Comparison of ENCODE assay signal across 21 cellular contexts in genomic region chr10:11116817-11117216, GRCh38.
DNase-seq lines count a peak whose midpoint lies in the region; ATAC-seq, FAIRE-seq and TF ChIP-seq lines count a peak whose summit lies in the region.
"Had no signal": no experiment of that assay in that cellular context is flagged by ENCODE, and none has a peak within 500 bp of the region (broad histone marks: within the 10 kb centered on the region; RNA-seq: fewer than 3 reads in every experiment).

No MANE protein-coding gene starts in this region.

- H3K79me2 ChIP-seq in Loucy (ENCODE audit: insufficient read depth, low read length) (0 out of 2 replicates have a peak, but pooled peaks cover 6% of the 10 kb centered on the region), GM12878 (ENCODE audit: control insufficient read depth, insufficient read depth, low read length) (no peaks in the 10 kb centered on the region; the same call in 1 of the 2 replicates)

- FAIRE-seq in GM12878 (lab: Jason Lieb, UNC) = no peak
- FAIRE-seq: A204.1, G401.6, GM12892, GM18507, H54 had no signal

- BruUV-seq in GM12878 (replicated peaks; lab: Mats Ljungman, UMichigan) = no TSS peak

- H3K4me1 ChIP-seq in Loucy (ENCODE audit: insufficient read depth, low read length, poor library complexity, severe bottlenecking) = peaks cover 43% of the 10 kb centered on the region
- H3K4me1 ChIP-seq in GM12878 (ENCODE audit: control insufficient read depth, insufficient read depth, low read length) = no peaks in the 10 kb centered on the region
- H3K4me1 ChIP-seq in right atrium auricular region = peaks cover 0 to 51% of the 10 kb centered on the region in 2 donors
- H3K4me1 ChIP-seq in gastrocnemius medialis = peaks cover 16 to 44% of the 10 kb centered on the region in 2 donors
- H3K4me1 ChIP-seq: BE2C had no signal

- H2AFZ ChIP-seq in Loucy (ENCODE audit: low read length) = no peak overlapping the region
- no peak overlapping the region for H2AFZ ChIP-seq in GM12878 (ENCODE audit: control insufficient read depth, low read depth, low read length)
- H2AFZ ChIP-seq: GM23338 had no signal

- no peaks in the 10 kb centered on the region for H3K36me3 Mint-ChIP-seq in type B pancreatic cell
- H3K36me3 Mint-ChIP-seq: CD4-positive, CD25-positive, alpha-beta regulatory T cell; CD8-positive, alpha-beta memory T cell had no signal

- no peak for TF ChIP-seq RAD21 in GM12878 (IDR thresholded peaks at IDR 0.05; ENCODE audit: insufficient read depth, low read depth, low read length)

- CTCF ChIA-PET in GM12878 (lab: Yijun Ruan, JAX) = no interaction called here

- WGBS in GM12878 (ENCODE audit: insufficient coverage, insufficient replicate concordance, low lambda C conversion rate, missing lambda C conversion rate) = 67% methylated on average over 6 of the region's 6 CpGs

- H3K27me3 ChIP-seq in Loucy (ENCODE audit: insufficient read depth, low read length, poor library complexity, severe bottlenecking) (no peaks in the 10 kb centered on the region), GM12878 (replicated peaks in 1 of 2; ENCODE audit: control insufficient read depth in 2 of 2, insufficient read depth in 2 of 2, low read length in 1 of 2) (no peaks in the 10 kb centered on the region), right atrium auricular region (no peaks in the 10 kb centered on the region), gastrocnemius medialis (no peaks in the 10 kb centered on the region)
- H3K27me3 ChIP-seq: BE2C had no signal

- ATAC-seq in GM12878 (no peak), gastrocnemius medialis (peak; percentile 45 to 71)
- ATAC-seq: GM23338 had no signal

- in situ Hi-C loops in GM12878 (cut with MboI) = loop anchor here (5.0 to 25.0 kb wide), 2 partner anchors 155 to 345 kb away; no protein-coding TSS in a partner anchor
- in situ Hi-C loops in gastrocnemius medialis (cut with MboI; ENCODE audit: low sequenced_read_pairs in 4 of 4) = no loop called here

- no peaks in the 10 kb centered on the region for H3K9me3 ChIP-seq in Loucy (ENCODE audit: insufficient read depth, low read depth, low read length)
- H3K9me3 ChIP-seq in GM12878 (replicated peaks; ENCODE audit: control insufficient read depth, insufficient read depth, low read length) = no peaks in the 10 kb centered on the region; the same call in 2 of the 3 replicates
- no peaks in the 10 kb centered on the region for H3K9me3 ChIP-seq in right atrium auricular region
- H3K9me3 ChIP-seq in gastrocnemius medialis = no peaks in the 10 kb centered on the region
- H3K9me3 ChIP-seq: BE2C had no signal

- H3K9me3 Mint-ChIP-seq in type B pancreatic cell = no peaks in the 10 kb centered on the region
- H3K9me3 Mint-ChIP-seq: CD8-positive, alpha-beta memory T cell; GM23338 had no signal

- H3K4me1 Mint-ChIP-seq in type B pancreatic cell (ENCODE audit: unreplicated experiment) = no peaks in the 10 kb centered on the region

- no peaks in the 10 kb centered on the region for H3F3A ChIP-seq in Loucy (ENCODE audit: low read depth)

- no peak for TF ChIP-seq EP300 in GM12878 (IDR thresholded peaks at IDR 0.05; ENCODE audit: borderline replicate concordance in 1 of 2, control insufficient read depth in 1 of 2, low read depth in 2 of 2, low read length in 2 of 2)

- no peaks in the 10 kb centered on the region for H3K9me2 ChIP-seq in Loucy (replicated peaks; ENCODE audit: low read depth, low read length)

- POLR2A ChIA-PET in GM12878 (lab: Charles Lee) = no interaction called here

- TF ChIP-seq POLR2A in GM12878 (IDR thresholded peaks at IDR 0.05; ENCODE audit: low read depth, low read length) (no peak), gastrocnemius medialis (IDR thresholded peaks at IDR 0.05) (no peak)

- H3K4me3 Mint-ChIP-seq in type B pancreatic cell = no peak overlapping the region
- H3K4me3 Mint-ChIP-seq: CD4-positive, CD25-positive, alpha-beta regulatory T cell; CD8-positive, alpha-beta memory T cell; GM23338 had no signal

- DNase-seq in GM12878 (ENCODE audit: low read depth, low spot score) = no peak
- DNase-seq in right atrium auricular region (ENCODE audit: low spot score) = no peak
- no peak for DNase-seq in gastrocnemius medialis
- no peak for DNase-seq in activated naive CD4-positive, alpha-beta T cell treated with Interleukin-2 at 50 U/mL for 16 hours
- DNase-seq in type B pancreatic cell (ENCODE audit: extremely low spot score, unreplicated experiment) = no peak
- no peak for DNase-seq in nucleus accumbens (lab: John Stamatoyannopoulos, UW)
- DNase-seq: ACHN; BE2C; C1 segment of cervical spinal cord; CD4-positive, CD25-positive, alpha-beta regulatory T cell; CD8-positive, alpha-beta memory T cell; COR-L47; DMS 273 treated with DMSO at 0.1 percent for 48 hours; HCEC 1CT had no signal

- TF ChIP-seq CTCF in Loucy (conservative IDR thresholded peaks at IDR 0.05; ENCODE audit: low read length) (no peak), GM12878 (IDR thresholded peaks at IDR 0.05 in 2 of 3, conservative IDR thresholded peaks at IDR 0.05 in 1 of 3; ENCODE audit: control insufficient read depth in 2 of 3, extremely low read depth in 1 of 3, insufficient read depth in 1 of 3, low read depth in 3 of 3, low read length in 3 of 3) (no peak), right atrium auricular region (IDR thresholded peaks at IDR 0.05) (no peak), gastrocnemius medialis (IDR thresholded peaks at IDR 0.05 in 4 of 5, conservative IDR thresholded peaks at IDR 0.05 in 1 of 5) (no peak), type B pancreatic cell (conservative IDR thresholded peaks at IDR 0.05) (no peak)

- H3K4me3 ChIP-seq in Loucy (ENCODE audit: low read length, poor library complexity, severe bottlenecking) (no peak overlapping the region), GM12878 (no peak overlapping the region), right atrium auricular region (no peak overlapping the region), gastrocnemius medialis (no peak overlapping the region)
- H3K4me3 ChIP-seq: GM23338 had no signal

- H3K9ac ChIP-seq in Loucy (ENCODE audit: low read depth, low read length, poor library complexity, severe bottlenecking) (no peak overlapping the region), GM12878 (ENCODE audit: control insufficient read depth, insufficient read depth, low read length) (no peak overlapping the region)

- H3K36me3 ChIP-seq in Loucy (ENCODE audit: insufficient read depth, low read length) (no peaks in the 10 kb centered on the region), GM12878 (ENCODE audit: control insufficient read depth in 2 of 2, insufficient read depth in 2 of 2, low read length in 1 of 2) (no peaks in the 10 kb centered on the region), right atrium auricular region (no peaks in the 10 kb centered on the region), gastrocnemius medialis (no peaks in the 10 kb centered on the region)
- H3K36me3 ChIP-seq: BE2C had no signal

- H3K4me2 ChIP-seq in Loucy (ENCODE audit: low read depth, low read length, poor library complexity, severe bottlenecking) = peak overlapping the region; percentile 2
- H3K4me2 ChIP-seq in GM12878 (ENCODE audit: control insufficient read depth, insufficient read depth) = no peak overlapping the region
- H3K4me2 ChIP-seq: GM23338 had no signal

- no peak overlapping the region for H3K27ac ChIP-seq in GM12878 (ENCODE audit: control insufficient read depth, insufficient read depth)
- H3K27ac ChIP-seq in right atrium auricular region = peak overlapping the region; percentile 54 to 77
- H3K27ac ChIP-seq in gastrocnemius medialis = peak overlapping the region in 2 of 4 donors; percentile 14 to 35

- intact Hi-C loops in GM12878 (cut with micrococcal nuclease; ENCODE audit: unreplicated experiment) = no loop called here
- intact Hi-C loops in gastrocnemius medialis (cut with DNase I; ENCODE audit: low total_unique reads) = no loop called here

- H4K20me1 ChIP-seq in Loucy (ENCODE audit: insufficient read depth, low read length, poor library complexity, severe bottlenecking) = no peaks in the 10 kb centered on the region
- no peaks in the 10 kb centered on the region for H4K20me1 ChIP-seq in GM12878 (ENCODE audit: control insufficient read depth, insufficient read depth)

- RAD21 ChIA-PET in GM12878 (lab: Charles Lee; ENCODE audit: unreplicated experiment) = no interaction called here

- no peak overlapping the region for H3K27ac Mint-ChIP-seq in type B pancreatic cell
- H3K27ac Mint-ChIP-seq: GM23338 had no signal

- H3K27me3 Mint-ChIP-seq in type B pancreatic cell = peaks cover 46% of the 10 kb centered on the region
- H3K27me3 Mint-ChIP-seq: CD4-positive, CD25-positive, alpha-beta regulatory T cell; CD8-positive, alpha-beta memory T cell had no signal

- SMC1A ChIA-PET in GM12878 (lab: Charles Lee; ENCODE audit: uncharacterized antibody, unreplicated experiment) = interaction anchor here (0.6 to 1.1 kb wide), 2 partner anchors 78 to 151 kb away, joined by 3 read pairs; no protein-coding TSS in a partner anchor

TF ChIP-seq in GM12878, 131 proteins besides CTCF, POLR2A, EP300 and RAD21:
- TF ChIP-seq IKZF1 (conservative IDR thresholded peaks at IDR 0.05) = no peak
- no peak for TF ChIP-seq STAT3 (IDR thresholded peaks at IDR 0.05; ENCODE audit: low read depth, low read length)
- no peak for TF ChIP-seq BCL3 (IDR thresholded peaks at IDR 0.05; ENCODE audit: borderline replicate concordance, insufficient read depth, low read depth, low read length, poor library complexity, severe bottlenecking)
- TF ChIP-seq, protein P1, sequence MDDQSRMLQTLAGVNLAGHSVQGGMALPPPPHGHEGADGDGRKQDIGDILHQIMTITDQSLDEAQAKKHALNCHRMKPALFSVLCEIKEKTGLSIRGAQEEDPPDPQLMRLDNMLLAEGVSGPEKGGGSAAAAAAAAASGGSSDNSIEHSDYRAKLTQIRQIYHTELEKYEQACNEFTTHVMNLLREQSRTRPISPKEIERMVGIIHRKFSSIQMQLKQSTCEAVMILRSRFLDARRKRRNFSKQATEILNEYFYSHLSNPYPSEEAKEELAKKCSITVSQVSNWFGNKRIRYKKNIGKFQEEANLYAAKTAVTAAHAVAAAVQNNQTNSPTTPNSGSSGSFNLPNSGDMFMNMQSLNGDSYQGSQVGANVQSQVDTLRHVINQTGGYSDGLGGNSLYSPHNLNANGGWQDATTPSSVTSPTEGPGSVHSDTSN (IDR thresholded peaks at IDR 0.05; ENCODE audit: insufficient replicate concordance, low read depth, low read length) = peak; percentile 27
